ENCODE assay signal across 22 cellular contexts in genomic region chr3:13323822-13324221, GRCh38.
DNase-seq lines count a peak whose midpoint lies in the region; ATAC-seq, FAIRE-seq and TF ChIP-seq lines count a peak whose summit lies in the region.
"Had no signal": no experiment of that assay in that cellular context is flagged by ENCODE, and none has a peak within 500 bp of the region (broad histone marks: within the 10 kb centered on the region; RNA-seq: fewer than 3 reads in every experiment).

No MANE protein-coding gene starts in this region.

- no peak for TF ChIP-seq EP300 in K562 (IDR thresholded peaks at IDR 0.05; ENCODE audit: low read length)

- no peaks in the 10 kb centered on the region for H3K27me3 Mint-ChIP-seq in activated T-cell treated with anti-CD3 and anti-CD28 coated beads, Interleukin-2, amount 50 U/mL, for 24 hours
- H3K27me3 Mint-ChIP-seq: CD8-positive, alpha-beta memory T cell had no signal

- peak overlapping the region; percentile 26 for H3K27ac Mint-ChIP-seq in activated T-cell treated with anti-CD3 and anti-CD28 coated beads, Interleukin-2, amount 50 U/mL, for 24 hours
- H3K27ac Mint-ChIP-seq in stimulated activated effector memory CD8-positive, alpha-beta T cell treated with anti-CD3 and anti-CD28 coated beads, Interleukin-12 subunit alpha, Interleukin-12 subunit beta, amount 100 ng/mL, for 72 hours, result peak overlapping the region; percentile 77
- H3K27ac Mint-ChIP-seq: HFFc6 had no signal

- no peaks in the 10 kb centered on the region for H3K9me1 ChIP-seq in K562 (ENCODE audit: control insufficient read depth, insufficient read depth, low read length)

- H3K4me3 Mint-ChIP-seq in activated T-cell treated with anti-CD3 and anti-CD28 coated beads, Interleukin-2, amount 50 U/mL, for 24 hours, result no peak overlapping the region
- no peak overlapping the region for H3K4me3 Mint-ChIP-seq in stimulated activated effector memory CD8-positive, alpha-beta T cell treated with anti-CD3 and anti-CD28 coated beads, Interleukin-12 subunit alpha, Interleukin-12 subunit beta, amount 100 ng/mL, for 72 hours
- H3K4me3 Mint-ChIP-seq: CD8-positive, alpha-beta memory T cell; HFFc6 had no signal

- no peak for DNase-seq in activated T-cell treated with anti-CD3 and anti-CD28 coated beads, Interleukin-2, amount 50 U/mL, for 24 hours
- DNase-seq in activated T-cell treated with anti-CD3 and anti-CD28 coated beads for 4 hours (no peak), Karpas-422 (no peak), K562 (ENCODE audit: extremely low read depth in 1 of 4, low spot score in 3 of 4) (no peak), SHP77 (lab: John Stamatoyannopoulos, UW) (no peak)
- DNase-seq in stimulated activated effector memory CD8-positive, alpha-beta T cell treated with anti-CD3 and anti-CD28 coated beads, Interleukin-12 subunit alpha, Interleukin-12 subunit beta, amount 100 ng/mL, for 72 hours (ENCODE audit: low spot score in 2 of 2), result no peak
- no peak for DNase-seq in activated CD4-positive, alpha-beta T cell treated with anti-CD3 and anti-CD28 coated beads, Interleukin-2, amount 50 U/mL, for 4 hours
- DNase-seq: CD8-positive, alpha-beta memory T cell; DMS53; HFFc6; IMR-90; Kasumi-1; MG63; NCI-H1048; NCI-H1694; NCI-H2227 treated with DMSO at 0.1 percent for 48 hours; NCI-H526 treated with DMSO at 0.1 percent for 48 hours; NK-92 treated with Interleukin-12 subunit alpha and Interleukin-12 subunit beta, amount 100 ng/mL, for 24 hours; Peyer's patch had no signal

- peaks cover 16% of the 10 kb centered on the region; the same call in 1 of the 2 replicates for H3K79me2 ChIP-seq in Karpas-422 (ENCODE audit: low read length)
- H3K79me2 ChIP-seq in K562 (ENCODE audit: control insufficient read depth, insufficient read depth, low read length), result no peaks in the 10 kb centered on the region

- CTCF ChIA-PET in K562 (lab: Yijun Ruan, JAX; ENCODE audit: low intra/inter-chr PET ratio), result interaction anchor here (0.5 kb wide), 1 partner anchor 81 kb away, joined by 5 read pairs; no protein-coding TSS in a partner anchor

- no peak for TF ChIP-seq POLR2A in K562 (conservative IDR thresholded peaks at IDR 0.05)

- H3K36me3 ChIP-seq in Karpas-422 (ENCODE audit: insufficient read depth, low read length) (peaks cover 69% of the 10 kb centered on the region), K562 (ENCODE audit: control insufficient read depth, insufficient read depth, low read length) (peaks cover 97% of the 10 kb centered on the region; the same call in 2 of the 3 replicates)
- H3K36me3 ChIP-seq: MG63 had no signal

- H4K20me1 ChIP-seq in Karpas-422 (ENCODE audit: insufficient read depth, low read depth, low read length) (no peaks in the 10 kb centered on the region), K562 (replicated peaks; ENCODE audit: control insufficient read depth, insufficient read depth, low read length) (0 out of 2 replicates have a peak, but pooled peaks cover 8% of the 10 kb centered on the region)

- no peaks in the 10 kb centered on the region for H3K9me2 ChIP-seq in Karpas-422 (replicated peaks; ENCODE audit: insufficient read depth, low read length)

- 91% methylated on average over 4 of the region's 5 CpGs for WGBS in K562 (ENCODE audit: insufficient coverage, low coverage, missing lambda C conversion rate)

- no peak; the same call in 1 of the 3 replicates for ATAC-seq in K562
- peak; percentile 9 for ATAC-seq in stimulated activated effector memory CD8-positive, alpha-beta T cell treated with anti-CD3 and anti-CD28 coated beads, Interleukin-12 subunit alpha, Interleukin-12 subunit beta, amount 100 ng/mL, for 72 hours
- ATAC-seq in HG03095 (IDR thresholded peaks at IDR 0.05; ENCODE audit: unreplicated experiment), result no peak

- in situ Hi-C loops in K562 (cut with MboI), result no loop called here

- no peak for TF ChIP-seq RAD21 in K562 (CRISPR knock-in tag; conservative IDR thresholded peaks at IDR 0.05 in 1 of 2, IDR thresholded peaks at IDR 0.05 in 1 of 2)

- H3K27ac ChIP-seq in Karpas-422 (ENCODE audit: low read length) (peak overlapping the region; percentile 97), K562 (ENCODE audit: extremely low read depth, low read depth, low read length) (no peak overlapping the region)
- H3K27ac ChIP-seq: Peyer's patch had no signal

- H3K4me2 ChIP-seq in Karpas-422 (ENCODE audit: low read depth, low read length, poor library complexity, severe bottlenecking) (no peak overlapping the region), K562 (ENCODE audit: insufficient read depth, low read length) (no peak overlapping the region)

- H3K9ac ChIP-seq in Karpas-422 (ENCODE audit: low read length) (peak overlapping the region; percentile 43), K562 (ENCODE audit: insufficient read depth in 1 of 2, low read depth in 2 of 2, low read length in 2 of 2) (no peak overlapping the region)

- H3K36me3 Mint-ChIP-seq in activated T-cell treated with anti-CD3 and anti-CD28 coated beads, Interleukin-2, amount 50 U/mL, for 24 hours (ENCODE audit: low read depth), result peaks cover 99% of the 10 kb centered on the region
- peaks cover 100% of the 10 kb centered on the region for H3K36me3 Mint-ChIP-seq in stimulated activated effector memory CD8-positive, alpha-beta T cell treated with anti-CD3 and anti-CD28 coated beads, Interleukin-12 subunit alpha, Interleukin-12 subunit beta, amount 100 ng/mL, for 72 hours

- FAIRE-seq in K562 (lab: Jason Lieb, UNC), result no peak
- FAIRE-seq: A204.1, HTR-8/SVneo had no signal

- H2AFZ ChIP-seq in Karpas-422 (ENCODE audit: low read length), result no peak overlapping the region
- H2AFZ ChIP-seq in K562 (ENCODE audit: low read depth, low read length), result no peak overlapping the region

- POLR2A ChIA-PET in K562 (lab: Yijun Ruan, JAX), result interaction anchor here (0.6 to 1.2 kb wide), 4 partner anchors 8 to 157 kb away, joined by 3 to 4 read pairs (median 4); no protein-coding TSS in a partner anchor

- no TSS peak for BruUV-seq in K562 (replicated peaks; lab: Mats Ljungman, UMichigan)

- H3K4me1 ChIP-seq in Karpas-422 (ENCODE audit: low read length), result peaks cover 51% of the 10 kb centered on the region
- no peaks in the 10 kb centered on the region; a peak in 1 of 5 replicates for H3K4me1 ChIP-seq in K562 (replicated peaks in 1 of 2; ENCODE audit: control insufficient read depth in 2 of 2, insufficient read depth in 2 of 2, low read length in 2 of 2)
- H3K4me1 ChIP-seq: Peyer's patch had no signal

- intact Hi-C loops in K562 (cut with micrococcal nuclease), result no loop called here

- H3K9me3 Mint-ChIP-seq in activated T-cell treated with anti-CD3 and anti-CD28 coated beads, Interleukin-2, amount 50 U/mL, for 24 hours, result no peaks in the 10 kb centered on the region
- no peaks in the 10 kb centered on the region for H3K9me3 Mint-ChIP-seq in stimulated activated effector memory CD8-positive, alpha-beta T cell treated with anti-CD3 and anti-CD28 coated beads, Interleukin-12 subunit alpha, Interleukin-12 subunit beta, amount 100 ng/mL, for 72 hours
- H3K9me3 Mint-ChIP-seq: CD8-positive, alpha-beta memory T cell; HFFc6 had no signal

- no peaks in the 10 kb centered on the region for H3K9me3 ChIP-seq in Karpas-422 (ENCODE audit: low read length)
- no peaks in the 10 kb centered on the region for H3K9me3 ChIP-seq in K562 (replicated peaks; ENCODE audit: control insufficient read depth, insufficient read depth, low read depth, low read length)
- H3K9me3 ChIP-seq: MG63, Peyer's patch had no signal

- no peak for TF ChIP-seq CTCF in K562 (IDR thresholded peaks at IDR 0.05 in 2 of 3, conservative IDR thresholded peaks at IDR 0.05 in 1 of 3; ENCODE audit: insufficient read depth in 2 of 3, low read depth in 1 of 3, low read length in 3 of 3)

- no peaks in the 10 kb centered on the region for H3K4me1 Mint-ChIP-seq in activated T-cell treated with anti-CD3 and anti-CD28 coated beads, Interleukin-2, amount 50 U/mL, for 24 hours (ENCODE audit: low read depth)
- no peaks in the 10 kb centered on the region for H3K4me1 Mint-ChIP-seq in stimulated activated effector memory CD8-positive, alpha-beta T cell treated with anti-CD3 and anti-CD28 coated beads, Interleukin-12 subunit alpha, Interleukin-12 subunit beta, amount 100 ng/mL, for 72 hours
- H3K4me1 Mint-ChIP-seq: CD8-positive, alpha-beta memory T cell had no signal

- no peak overlapping the region for H3K4me3 ChIP-seq in Karpas-422 (ENCODE audit: low read length)
- no peak overlapping the region for H3K4me3 ChIP-seq in K562
- H3K4me3 ChIP-seq: MG63, Peyer's patch had no signal

- H3K27me3 ChIP-seq in Karpas-422 (ENCODE audit: low read length) (no peaks in the 10 kb centered on the region), K562 (ENCODE audit: control insufficient read depth in 2 of 2, insufficient read depth in 2 of 2, low read length in 2 of 2) (no peaks in the 10 kb centered on the region)
- H3K27me3 ChIP-seq: MG63, Peyer's patch had no signal

TF ChIP-seq in K562, 482 proteins besides CTCF, POLR2A, EP300 and RAD21:
- TF ChIP-seq POLR2H (tag; IDR thresholded peaks at IDR 0.05; ENCODE audit: low read depth) (no peak), POLR2G (IDR thresholded peaks at IDR 0.05; ENCODE audit: low read depth, low read length) (peak; percentile 30)
